In genomic region chr19:49487277-49488045, GRCh38 we compare ENCODE assay signal across 8 cellular contexts. TPM values are rescaled to one million over a fixed set of nuclear protein-coding genes. Genes with fewer than 3 reads are reported as not detected.
DNase-seq lines count a peak whose midpoint lies in the region; ATAC-seq and TF ChIP-seq lines count a peak whose summit lies in the region.

Gene RPL13A (plus strand): TSS chr19:49487608. CDS start chr19:49487630, 22 bp downstream.

- H3K36me3 Mint-ChIP-seq in activated CD4-positive, alpha-beta T cell treated with anti-CD3 and anti-CD28 coated beads, Interleukin-2, amount 10 ng/mL, durations not matched to agents 24 days and 14 days (ENCODE audit: low read depth), result peaks cover 74% of the 10 kb centered on the region

- POLR2A ChIA-PET in BJ (lab: Charles Lee), result interaction anchor here (1.1 kb wide), 1 partner anchor 154 kb away, joined by 5 read pairs; the partner anchor contains the start of gene SCAF1

- peaks cover 3% of the 10 kb centered on the region for H3K27me3 Mint-ChIP-seq in activated CD4-positive, alpha-beta T cell treated with anti-CD3 and anti-CD28 coated beads, Interleukin-2, amount 10 ng/mL, durations not matched to agents 24 days and 14 days

- H3K4me3 Mint-ChIP-seq in activated CD4-positive, alpha-beta T cell treated with anti-CD3 and anti-CD28 coated beads, Interleukin-2, amount 10 ng/mL, durations not matched to agents 24 days and 14 days, result peak within 1 kb of the TSS; percentile 98

- DNase-seq in BJ (ENCODE audit: low read depth) (peak; percentile 97), NCI-H526 treated with DMSO at 0.1 percent for 48 hours (lab: John Stamatoyannopoulos, UW) (peak; percentile 95), coronary artery (ENCODE audit: low spot score) (peak; percentile 99)
- peak; percentile 100 for DNase-seq in activated CD4-positive, alpha-beta T cell treated with anti-CD3 and anti-CD28 coated beads, Interleukin-2, amount 10 ng/mL, durations not matched to agents 24 days and 14 days
- peak; percentile 99 to 100 for DNase-seq in stimulated activated CD4-positive, alpha-beta T cell treated with anti-CD3 and anti-CD28 coated beads, Interleukin-1b, Interleukin-23, amount 100 ng/mL, for 4 hours (ENCODE audit: low read depth in 2 of 2)

- H3K27ac Mint-ChIP-seq in activated CD4-positive, alpha-beta T cell treated with anti-CD3 and anti-CD28 coated beads, Interleukin-2, amount 10 ng/mL, durations not matched to agents 24 days and 14 days, result peak within 1 kb of the TSS; percentile 98

- peak within 1 kb of the TSS; percentile 97 for H3K4me3 ChIP-seq in BJ (ENCODE audit: low read depth, low read length)
- H3K4me3 ChIP-seq in coronary artery, result peak within 1 kb of the TSS; percentile 97

- H3K36me3 ChIP-seq in BJ (ENCODE audit: control insufficient read depth, insufficient read depth, low read length), result peaks cover 32% of the 10 kb centered on the region

- H3K27me3 ChIP-seq in BJ (ENCODE audit: control insufficient read depth, insufficient read depth, low read length) (no peaks in the 10 kb centered on the region), layer of hippocampus (ENCODE audit: control insufficient read depth, insufficient read depth, low read length) (no peaks in the 10 kb centered on the region)

- ATAC-seq in GM19324 (IDR thresholded peaks at IDR 0.05; ENCODE audit: low FRiP score, unreplicated experiment), result peak; percentile 98
- peak; percentile 66 for ATAC-seq in HG03469 (IDR thresholded peaks at IDR 0.05; ENCODE audit: unreplicated experiment)

- H3K27ac ChIP-seq in coronary artery (peak within 1 kb of the TSS; percentile 82 to 96), layer of hippocampus (ENCODE audit: low read depth, low read length) (peak within 1 kb of the TSS; percentile 88)

- intact Hi-C loops in activated CD4-positive, alpha-beta T cell treated with anti-CD3 and anti-CD28 coated beads, Interleukin-2, amount 10 ng/mL, durations not matched to agents 24 days and 14 days (cut with micrococcal nuclease), result loop anchor here (1.0 to 5.0 kb wide), 2 partner anchors 9 to 35 kb away; partner anchors contain the start of genes ALDH16A1, PIH1D1 and RPS11

- no peak for TF ChIP-seq CTCF in BJ (IDR thresholded peaks at IDR 0.05; ENCODE audit: insufficient read depth, low read depth, low read length)
- TF ChIP-seq CTCF in coronary artery (IDR thresholded peaks at IDR 0.05), result no peak

- peaks cover 4% of the 10 kb centered on the region for H3K9me3 Mint-ChIP-seq in activated CD4-positive, alpha-beta T cell treated with anti-CD3 and anti-CD28 coated beads, Interleukin-2, amount 10 ng/mL, durations not matched to agents 24 days and 14 days

- CTCF ChIA-PET in BJ (lab: Yijun Ruan, JAX), result interaction anchor here (0.9 kb wide), 1 partner anchor 261 kb away, joined by 3 read pairs; no protein-coding TSS in a partner anchor

- H3K4me1 Mint-ChIP-seq in activated CD4-positive, alpha-beta T cell treated with anti-CD3 and anti-CD28 coated beads, Interleukin-2, amount 10 ng/mL, durations not matched to agents 24 days and 14 days, result peaks cover 31% of the 10 kb centered on the region

RNA-seq across cellular contexts. Expression of gene RPL13A, which starts in this region (rescaled TPM):
- 2,322 and 6,136 TPM in 2 replicates for polyA plus RNA-seq in BJ (2011; rRNA removed)
- polyA minus RNA-seq in BJ (2011; rRNA and poly(A)+ RNA removed), result 934 and 1,887 TPM in 2 replicates
- 3,031 and 3,032 TPM in 2 replicates for total RNA-seq in activated CD4-positive, alpha-beta T cell treated with anti-CD3 and anti-CD28 coated beads, Interleukin-2, amount 10 ng/mL, durations not matched to agents 24 days and 14 days

Comparison
In these comparisons a context has a peak if more than half of its experiments do, and no peak if none do; other contexts are left out.
1. Peak in every context shown above with its lines: DNase-seq, ATAC-seq, H3K4me3 ChIP-seq and H3K27ac ChIP-seq.